24 cellular contexts compared by ENCODE assay signal in the genomic region with DNA sequence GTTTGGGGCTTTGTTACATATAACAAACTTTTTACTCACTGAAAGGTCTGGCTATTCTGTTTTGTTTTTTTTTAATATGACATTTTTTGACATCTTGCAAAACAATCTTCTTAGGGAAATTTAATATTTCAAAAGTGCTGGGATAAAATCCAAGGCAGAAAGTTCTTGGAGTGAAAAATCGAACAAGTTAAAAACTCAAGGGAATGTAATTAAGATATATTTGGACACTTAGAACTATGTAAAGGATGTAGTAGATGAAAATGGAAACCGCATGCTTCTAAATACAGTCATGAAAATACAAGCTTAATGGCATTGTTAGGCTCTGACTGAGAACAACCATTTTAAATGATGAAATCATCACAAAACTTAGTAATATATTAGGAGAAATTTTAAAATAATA. TPM values are rescaled to one million over a fixed set of nuclear protein-coding genes. Genes with fewer than 3 reads are reported as not detected.
"Had no signal": no experiment of that assay in that cellular context is flagged by ENCODE, and none has a peak within 500 bp of the region (broad histone marks: within the 10 kb centered on the region; RNA-seq: fewer than 3 reads in every experiment).

No MANE protein-coding gene starts in this region.

- H3K27ac Mint-ChIP-seq: memory B cell; naive B cell; natural killer cell treated with Interleukin-12 subunit alpha and Interleukin-12 subunit beta and Interleukin-15 and Interleukin-18, amount 100 ng/mL, for 72 hours; stimulated activated memory B cell treated with anti-CD40 and anti-IgM and Interleukin-4, amounts not matched to agents 10 μg/mL and 1 μg/mL and 100 μg/mL, for 72 hours; type B pancreatic cell had no signal

- H3K9me3 Mint-ChIP-seq: central memory CD8-positive, alpha-beta T cell; memory B cell; naive B cell; natural killer cell treated with Interleukin-12 subunit alpha and Interleukin-12 subunit beta and Interleukin-15 and Interleukin-18, amount 100 ng/mL, for 72 hours; neural crest cell; stimulated activated memory B cell treated with anti-CD40 and anti-IgM and Interleukin-4, amounts not matched to agents 10 μg/mL and 1 μg/mL and 100 μg/mL, for 72 hours; type B pancreatic cell had no signal

- H3K4me3 ChIP-seq: colonic mucosa, esophagus muscularis mucosa, hepatocyte, left lung, lower lobe of right lung, pancreas, right lobe of liver, testis, tibial artery had no signal

- DNase-seq: colonic mucosa; dermis blood vessel endothelial cell; effector memory CD4-positive, alpha-beta T cell; left cardiac atrium; lower lobe of right lung; naive B cell; pancreas; right lobe of liver; stimulated activated CD4-positive, alpha-beta T cell treated with anti-CD3 and anti-CD28 coated beads, Interleukin-2, amount 100 ng/mL, for 24 hours; stimulated activated CD4-positive, alpha-beta T cell treated with anti-CD3 and anti-CD28 coated beads, Interleukin-4, amount 100 ng/mL, for 24 hours; stimulated activated naive CD8-positive, alpha-beta T cell treated with anti-CD3 and anti-CD28 coated beads, Interleukin-15, Interleukin-2, amounts not matched to agents 100 U/mL and 50 U/mL, for 24 hours had no signal

- H3K4me3 Mint-ChIP-seq: central memory CD8-positive, alpha-beta T cell; memory B cell; naive B cell; natural killer cell treated with Interleukin-12 subunit alpha and Interleukin-12 subunit beta and Interleukin-15 and Interleukin-18, amount 100 ng/mL, for 72 hours; neural crest cell; stimulated activated memory B cell treated with anti-CD40 and anti-IgM and Interleukin-4, amounts not matched to agents 10 μg/mL and 1 μg/mL and 100 μg/mL, for 72 hours; type B pancreatic cell had no signal

- H3K4me1 Mint-ChIP-seq: central memory CD8-positive, alpha-beta T cell; memory B cell; naive B cell; neural crest cell; stimulated activated memory B cell treated with anti-CD40 and anti-IgM and Interleukin-4, amounts not matched to agents 10 μg/mL and 1 μg/mL and 100 μg/mL, for 72 hours had no signal

- ATAC-seq: left lung; lower lobe of right lung; pancreas; right lobe of liver; stimulated activated naive CD8-positive, alpha-beta T cell treated with anti-CD3 and anti-CD28 coated beads, Interleukin-15, Interleukin-2, amounts not matched to agents 100 U/mL and 50 U/mL, for 24 hours had no signal

- H3K36me3 Mint-ChIP-seq: memory B cell; naive B cell; natural killer cell treated with Interleukin-12 subunit alpha and Interleukin-12 subunit beta and Interleukin-15 and Interleukin-18, amount 100 ng/mL, for 72 hours; stimulated activated memory B cell treated with anti-CD40 and anti-IgM and Interleukin-4, amounts not matched to agents 10 μg/mL and 1 μg/mL and 100 μg/mL, for 72 hours; type B pancreatic cell had no signal

RNA-seq across cellular contexts. Expression of a gene that starts 8.6 kb away (rescaled TPM):
- total RNA-seq: dermis blood vessel endothelial cell, endothelial cell of umbilical vein, lower lobe of right lung, mononuclear cell had no signal
